Comparison of ENCODE assay signal across 19 cellular contexts in genomic region chr2:70397186-70397585, GRCh38.
A peak's percentile ranks its signal among the peaks of the same experiment; 100 is the strongest.
DNase-seq lines count a peak whose midpoint lies in the region; ATAC-seq, FAIRE-seq and TF ChIP-seq lines count a peak whose summit lies in the region.
"Had no signal": no experiment of that assay in that cellular context is flagged by ENCODE, and none has a peak within 500 bp of the region (broad histone marks: within the 10 kb centered on the region; RNA-seq: fewer than 3 reads in every experiment).

No MANE protein-coding gene starts in this region.

- TF ChIP-seq CTCF in bronchial epithelial cell (IDR thresholded peaks at IDR 0.05; ENCODE audit: insufficient read depth, low read length, severe bottlenecking) (no peak), endothelial cell of umbilical vein (IDR thresholded peaks at IDR 0.05; ENCODE audit: extremely low read depth in 1 of 2, insufficient read depth in 1 of 2, low read depth in 1 of 2, low read length in 2 of 2) (no peak)

- no TSS peak for BruUV-seq in endothelial cell of umbilical vein (replicated peaks; lab: Mats Ljungman, UMichigan)

- H3K9me3 ChIP-seq in endothelial cell of umbilical vein (replicated peaks; ENCODE audit: control insufficient read depth, insufficient read depth, low read length) (no peaks in the 10 kb centered on the region), T-helper 17 cell (ENCODE audit: control insufficient read depth, low read length, poor library complexity, severe bottlenecking) (no peaks in the 10 kb centered on the region)

- no peak overlapping the region for H2AFZ ChIP-seq in endothelial cell of umbilical vein (ENCODE audit: low read depth, low read length)
- H2AFZ ChIP-seq: GM23338 had no signal

- FAIRE-seq in bronchial epithelial cell (lab: Jason Lieb, UNC) (peak; percentile 23), endothelial cell of umbilical vein (lab: Jason Lieb, UNC) (no peak)
- FAIRE-seq: GM12891, GM18507 had no signal

- dilution Hi-C loops in endothelial cell of umbilical vein (cut with MboI; ENCODE audit: extremely low pct_ligation_motif_present, low sequenced_read_pairs), result no loop called here

- no peaks in the 10 kb centered on the region for H3K4me1 Mint-ChIP-seq in T-helper 17 cell
- H3K4me1 Mint-ChIP-seq: GM23338, H9 had no signal

- no peaks in the 10 kb centered on the region for H3K9me1 ChIP-seq in endothelial cell of umbilical vein (replicated peaks; ENCODE audit: control insufficient read depth, extremely low read depth, insufficient read depth, low read length)

- POLR2A ChIA-PET in endothelial cell of umbilical vein (lab: Charles Lee), result no interaction called here

- H3K27ac ChIP-seq in endothelial cell of umbilical vein (ENCODE audit: insufficient read depth, low read depth, low read length), result no peak overlapping the region

- no peak overlapping the region for H3K9ac ChIP-seq in endothelial cell of umbilical vein (replicated peaks; ENCODE audit: extremely low read depth, insufficient read depth, low read length)

- DNase-seq in Jurkat, Clone E6-1 (ENCODE audit: low read depth, low spot score), result peak; percentile 21
- DNase-seq in bronchial epithelial cell (ENCODE audit: low read depth), result no peak
- DNase-seq in endothelial cell of umbilical vein (ENCODE audit: low read depth, low spot score), result peak; percentile 58
- peak; percentile 48 for DNase-seq in pulmonary artery endothelial cell (ENCODE audit: low read depth, low spot score)
- DNase-seq in NCI-H748 treated with DMSO at 0.1 percent for 48 hours (lab: John Stamatoyannopoulos, UW), result no peak
- DNase-seq in activated CD4-positive, alpha-beta T cell treated with anti-CD3 and anti-CD28 coated beads for 4 hours, result no peak
- DNase-seq in GM19240 (ENCODE audit: insufficient read length, low spot score), result no peak
- no peak for DNase-seq in T-helper 17 cell
- DNase-seq: C1 segment of cervical spinal cord; Calu3; CD4-positive, alpha-beta memory T cell; COR-L47; DMS53; GF-D8; H9 had no signal

- H3K36me3 Mint-ChIP-seq in T-helper 17 cell (ENCODE audit: low read depth), result peaks cover 4% of the 10 kb centered on the region
- H3K36me3 Mint-ChIP-seq: CD4-positive, alpha-beta memory T cell had no signal

- no peak for TF ChIP-seq POLR2A in endothelial cell of umbilical vein (IDR thresholded peaks at IDR 0.05; ENCODE audit: low read depth, low read length)

- no peaks in the 10 kb centered on the region for H4K20me1 ChIP-seq in endothelial cell of umbilical vein (replicated peaks; ENCODE audit: control insufficient read depth, extremely low read depth, insufficient read depth, low read length)

- ATAC-seq in T-helper 17 cell, result no peak
- ATAC-seq: GM23338, HCT116 had no signal

- intact Hi-C loops in endothelial cell of umbilical vein (cut with micrococcal nuclease), result no loop called here

- no peaks in the 10 kb centered on the region for H3K4me1 ChIP-seq in endothelial cell of umbilical vein (ENCODE audit: control insufficient read depth, extremely low read depth, insufficient read depth, low read length)

- CTCF ChIA-PET in endothelial cell of umbilical vein (lab: Charles Lee), result interaction anchor here (1.1 to 1.5 kb wide), 2 partner anchors 10 to 220 kb away, joined by 4 to 5 read pairs; no protein-coding TSS in a partner anchor

- H3K79me2 ChIP-seq in endothelial cell of umbilical vein (ENCODE audit: control insufficient read depth, insufficient read depth, low read length), result no peaks in the 10 kb centered on the region

- no peak overlapping the region for H3K4me2 ChIP-seq in endothelial cell of umbilical vein (ENCODE audit: insufficient read depth, low read length)
- H3K4me2 ChIP-seq: GM23338 had no signal

- no peaks in the 10 kb centered on the region for H3K36me3 ChIP-seq in bronchial epithelial cell (ENCODE audit: control insufficient read depth, insufficient read depth, low read length)
- H3K36me3 ChIP-seq in endothelial cell of umbilical vein (ENCODE audit: control insufficient read depth in 2 of 2, extremely low read depth in 1 of 2, insufficient read depth in 2 of 2, low read length in 2 of 2), result no peaks in the 10 kb centered on the region

- H3K27ac Mint-ChIP-seq in T-helper 17 cell, result no peak overlapping the region
- H3K27ac Mint-ChIP-seq: GM23338, H9 had no signal

- peaks cover 42% of the 10 kb centered on the region for H3K27me3 Mint-ChIP-seq in T-helper 17 cell

- no peak overlapping the region for H3K4me3 ChIP-seq in Jurkat, Clone E6-1 (ENCODE audit: low read length)
- H3K4me3 ChIP-seq in bronchial epithelial cell (ENCODE audit: low read depth, low read length), result no peak overlapping the region
- no peak overlapping the region for H3K4me3 ChIP-seq in endothelial cell of umbilical vein (replicated peaks in 1 of 3; ENCODE audit: insufficient read depth in 1 of 3, low read depth in 1 of 3, low read length in 3 of 3)
- H3K4me3 ChIP-seq: GM23338 had no signal

- H3K4me3 Mint-ChIP-seq in T-helper 17 cell, result no peak overlapping the region
- H3K4me3 Mint-ChIP-seq: GM23338, H9 had no signal

- no peaks in the 10 kb centered on the region for H3K27me3 ChIP-seq in bronchial epithelial cell (ENCODE audit: control insufficient read depth, insufficient read depth, low read length)
- H3K27me3 ChIP-seq in endothelial cell of umbilical vein (ENCODE audit: control insufficient read depth in 2 of 2, insufficient read depth in 2 of 2, low read length in 2 of 2), result peaks cover 20 to 25% of the 10 kb centered on the region in 2 experiments

TF ChIP-seq in endothelial cell of umbilical vein, 7 proteins besides CTCF, POLR2A, EP300 and RAD21:
- TF ChIP-seq JUN (IDR thresholded peaks at IDR 0.05; ENCODE audit: borderline replicate concordance, insufficient read depth, insufficient read length, low read depth) (no peak), POLR2AphosphoS5 (IDR thresholded peaks at IDR 0.05; ENCODE audit: insufficient read depth, low read depth, low read length) (no peak), MAX (IDR thresholded peaks at IDR 0.05; ENCODE audit: insufficient read depth, insufficient read length) (no peak), GATA2 (IDR thresholded peaks at IDR 0.05; ENCODE audit: insufficient read depth, insufficient read length, low read depth, low read length) (no peak), FOS (IDR thresholded peaks at IDR 0.05; ENCODE audit: borderline replicate concordance, insufficient read depth, low read length) (no peak), EZH2 (IDR thresholded peaks at IDR 0.05; ENCODE audit: borderline replicate concordance, low read depth, low read length, severe bottlenecking) (no peak), MYC (IDR thresholded peaks at IDR 0.05; ENCODE audit: low read depth, low read length) (no peak)

Comparison
In these comparisons a context has a peak if more than half of its experiments do, and no peak if none do; other contexts are left out.
1. DNase-seq: peak in Jurkat, Clone E6-1 (single experiment), endothelial cell of umbilical vein (single experiment) and pulmonary artery endothelial cell (single experiment); none in bronchial epithelial cell (single experiment), NCI-H748 treated with DMSO at 0.1 percent for 48 hours (single experiment), activated CD4-positive, alpha-beta T cell treated with anti-CD3 and anti-CD28 coated beads for 4 hours (0 of 2), GM19240 (single experiment) and T-helper 17 cell (0 of 3).